In genomic region chr10:98030093-98030821, GRCh38 we compare ENCODE assay signal across 8 cellular contexts. TPM values are rescaled to one million over a fixed set of nuclear protein-coding genes. Genes with fewer than 3 reads are reported as not detected.
DNase-seq lines count a peak whose midpoint lies in the region; ATAC-seq lines count a peak whose summit lies in the region.

A gene with protein sequence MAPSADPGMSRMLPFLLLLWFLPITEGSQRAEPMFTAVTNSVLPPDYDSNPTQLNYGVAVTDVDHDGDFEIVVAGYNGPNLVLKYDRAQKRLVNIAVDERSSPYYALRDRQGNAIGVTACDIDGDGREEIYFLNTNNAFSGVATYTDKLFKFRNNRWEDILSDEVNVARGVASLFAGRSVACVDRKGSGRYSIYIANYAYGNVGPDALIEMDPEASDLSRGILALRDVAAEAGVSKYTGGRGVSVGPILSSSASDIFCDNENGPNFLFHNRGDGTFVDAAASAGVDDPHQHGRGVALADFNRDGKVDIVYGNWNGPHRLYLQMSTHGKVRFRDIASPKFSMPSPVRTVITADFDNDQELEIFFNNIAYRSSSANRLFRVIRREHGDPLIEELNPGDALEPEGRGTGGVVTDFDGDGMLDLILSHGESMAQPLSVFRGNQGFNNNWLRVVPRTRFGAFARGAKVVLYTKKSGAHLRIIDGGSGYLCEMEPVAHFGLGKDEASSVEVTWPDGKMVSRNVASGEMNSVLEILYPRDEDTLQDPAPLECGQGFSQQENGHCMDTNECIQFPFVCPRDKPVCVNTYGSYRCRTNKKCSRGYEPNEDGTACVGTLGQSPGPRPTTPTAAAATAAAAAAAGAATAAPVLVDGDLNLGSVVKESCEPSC (minus strand): TSS chr10:98030621. CDS start chr10:98030472, 149 bp downstream.

- H3K4me1 ChIP-seq in iPS DF 6.9 (ENCODE audit: control insufficient read depth, insufficient read depth, low read length) = peaks cover 3% of the 10 kb centered on the region

- peaks cover 52% of the 10 kb centered on the region for H3K27me3 ChIP-seq in iPS DF 6.9 (ENCODE audit: control insufficient read depth, insufficient read depth, low read length)

- peak; percentile 26 for ATAC-seq in activated CD8-positive, alpha-beta T cell treated with anti-CD3 and anti-CD28 coated beads, Interleukin-2, amount 10 ng/mL, durations not matched to agents 7 days and 5 days
- ATAC-seq in HG03342 (IDR thresholded peaks at IDR 0.05; ENCODE audit: unreplicated experiment) (no peak), GM21423 (IDR thresholded peaks at IDR 0.05; ENCODE audit: unreplicated experiment) (no peak)

- DNase-seq in activated T-cell treated with anti-CD3 and anti-CD28 coated beads, Interleukin-2, amount 50 U/mL, for 48 hours = peak; percentile 25 to 26
- no peak for DNase-seq in activated T-cell treated with anti-CD3 and anti-CD28 coated beads, Interleukin-2, amount 50 U/mL, for 1 hour
- DNase-seq in activated CD8-positive, alpha-beta T cell treated with anti-CD3 and anti-CD28 coated beads, Interleukin-2, amount 10 ng/mL, durations not matched to agents 7 days and 5 days = no peak
- no peak for DNase-seq in iPS DF 6.9 (ENCODE audit: low read depth, low spot score)
- DNase-seq in retina = peak; percentile 90
- no peak for DNase-seq in NCI-H226

- H3K4me3 Mint-ChIP-seq in activated CD8-positive, alpha-beta T cell treated with anti-CD3 and anti-CD28 coated beads, Interleukin-2, amount 10 ng/mL, durations not matched to agents 7 days and 5 days = no peak within 1 kb of the TSS

- H3K27ac ChIP-seq in iPS DF 6.9 (ENCODE audit: low read length) = no peak within 1 kb of the TSS

- no CpG with 5 or more reads among the region's 86 CpGs for WGBS in iPS DF 6.9 (ENCODE audit: insufficient coverage, insufficient read length)

- POLR2A ChIA-PET in activated CD8-positive, alpha-beta T cell treated with anti-CD3 and anti-CD28 coated beads, Interleukin-2, amount 10 ng/mL, durations not matched to agents 7 days and 5 days (lab: Charles Lee) = no interaction called here

- H3K27ac Mint-ChIP-seq in activated CD8-positive, alpha-beta T cell treated with anti-CD3 and anti-CD28 coated beads, Interleukin-2, amount 10 ng/mL, durations not matched to agents 7 days and 5 days = no peak within 1 kb of the TSS

- peaks cover 3% of the 10 kb centered on the region for H3K4me1 Mint-ChIP-seq in activated CD8-positive, alpha-beta T cell treated with anti-CD3 and anti-CD28 coated beads, Interleukin-2, amount 10 ng/mL, durations not matched to agents 7 days and 5 days (ENCODE audit: low read depth)

- no peaks in the 10 kb centered on the region for H3K36me3 ChIP-seq in iPS DF 6.9 (ENCODE audit: control insufficient read depth, insufficient read depth, low read length)

- CTCF ChIA-PET in activated CD8-positive, alpha-beta T cell treated with anti-CD3 and anti-CD28 coated beads, Interleukin-2, amount 10 ng/mL, durations not matched to agents 7 days and 5 days (lab: Charles Lee) = interaction anchor here (6.6 kb wide), 1 partner anchor 11 kb away, joined by 53 read pairs; no protein-coding TSS in a partner anchor

- H3K4me3 ChIP-seq in iPS DF 6.9 (ENCODE audit: low read length) = peak within 1 kb of the TSS; percentile 58

- no peaks in the 10 kb centered on the region for H3K9me3 Mint-ChIP-seq in activated CD8-positive, alpha-beta T cell treated with anti-CD3 and anti-CD28 coated beads, Interleukin-2, amount 10 ng/mL, durations not matched to agents 7 days and 5 days (ENCODE audit: insufficient read depth)

- H3K27me3 Mint-ChIP-seq in activated CD8-positive, alpha-beta T cell treated with anti-CD3 and anti-CD28 coated beads, Interleukin-2, amount 10 ng/mL, durations not matched to agents 7 days and 5 days (ENCODE audit: low read depth) = peaks cover 65% of the 10 kb centered on the region

- H3K36me3 Mint-ChIP-seq in activated CD8-positive, alpha-beta T cell treated with anti-CD3 and anti-CD28 coated beads, Interleukin-2, amount 10 ng/mL, durations not matched to agents 7 days and 5 days (ENCODE audit: low read depth) = no peaks in the 10 kb centered on the region

- no peaks in the 10 kb centered on the region for H3K9me3 ChIP-seq in iPS DF 6.9 (ENCODE audit: control insufficient read depth, insufficient read depth, low read length)

RNA-seq across cellular contexts. Expression of the gene that starts here (rescaled TPM):
- total RNA-seq in activated CD8-positive, alpha-beta T cell treated with anti-CD3 and anti-CD28 coated beads, Interleukin-2, amount 10 ng/mL, durations not matched to agents 7 days and 5 days = not detected

Comparison
In these comparisons a context has a peak if more than half of its experiments do, and no peak if none do; other contexts are left out.
1. DNase-seq: peak in activated T-cell treated with anti-CD3 and anti-CD28 coated beads, Interleukin-2, amount 50 U/mL, for 48 hours (2 of 2) and retina (single experiment); none in activated T-cell treated with anti-CD3 and anti-CD28 coated beads, Interleukin-2, amount 50 U/mL, for 1 hour (single experiment), activated CD8-positive, alpha-beta T cell treated with anti-CD3 and anti-CD28 coated beads, Interleukin-2, amount 10 ng/mL, durations not matched to agents 7 days and 5 days (single experiment), iPS DF 6.9 (single experiment) and NCI-H226 (single experiment).
2. Peak in ATAC-seq in activated CD8-positive, alpha-beta T cell treated with anti-CD3 and anti-CD28 coated beads, Interleukin-2, amount 10 ng/mL, durations not matched to agents 7 days and 5 days; RNA of the gene not detected or under 1 TPM.